Comparison of ENCODE assay signal across 23 cellular contexts in genomic region chr2:38739524-38739923, GRCh38. TPM values are rescaled to one million over a fixed set of nuclear protein-coding genes. Genes with fewer than 3 reads are reported as not detected.
DNase-seq lines count a peak whose midpoint lies in the region; ATAC-seq and TF ChIP-seq lines count a peak whose summit lies in the region.
"Had no signal": no experiment of that assay in that cellular context is flagged by ENCODE, and none has a peak within 500 bp of the region (broad histone marks: within the 10 kb centered on the region; RNA-seq: fewer than 3 reads in every experiment).

No MANE protein-coding gene starts in this region.

- H3K27ac Mint-ChIP-seq in MCF 10A (ENCODE audit: low read depth, unreplicated experiment) (peak overlapping the region; percentile 27), neural progenitor cell (no peak overlapping the region)
- peak overlapping the region; percentile 49 for H3K27ac Mint-ChIP-seq in activated naive CD8-positive, alpha-beta T cell treated with anti-CD3 and anti-CD28 coated beads, Interleukin-2, amount 50 U/mL, for 24 hours

- peaks cover 8% of the 10 kb centered on the region for H3K9me3 Mint-ChIP-seq in MCF 10A (ENCODE audit: unreplicated experiment)
- H3K9me3 Mint-ChIP-seq in activated naive CD8-positive, alpha-beta T cell treated with anti-CD3 and anti-CD28 coated beads, Interleukin-2, amount 50 U/mL, for 24 hours: no peaks in the 10 kb centered on the region
- H3K9me3 Mint-ChIP-seq in neural progenitor cell: peaks cover 10% of the 10 kb centered on the region
- H3K9me3 Mint-ChIP-seq: CD4-positive, CD25-positive, alpha-beta regulatory T cell; naive B cell had no signal

- H4K20me1 ChIP-seq in mammary epithelial cell (ENCODE audit: insufficient read depth, low read length): peaks cover 7% of the 10 kb centered on the region
- peaks cover 39% of the 10 kb centered on the region for H4K20me1 ChIP-seq in neural progenitor cell (ENCODE audit: low read depth)

- DNase-seq in MCF 10A (ENCODE audit: unreplicated experiment): no peak
- DNase-seq in mammary epithelial cell: no peak
- no peak for DNase-seq in SK-N-MC (ENCODE audit: low read depth, low spot score)
- no peak for DNase-seq in activated naive CD8-positive, alpha-beta T cell treated with anti-CD3 and anti-CD28 coated beads, Interleukin-2, amount 50 U/mL, for 24 hours
- DNase-seq in sigmoid colon: no peak
- no peak for DNase-seq in neural progenitor cell (ENCODE audit: low spot score)
- DNase-seq in hepatic stellate cell (ENCODE audit: low spot score): no peak
- DNase-seq: activated CD4-positive, CD25-positive, alpha-beta regulatory T cell; activated gamma-delta T cell treated with Interleukin-2 at 50 U/mL for 16 hours; anterior cingulate cortex; CD4-positive, CD25-positive, alpha-beta regulatory T cell; DMS53; H7; KG1; mesenchymal stem cell; naive B cell; NCI-H1694; NCI-H526 treated with DMSO at 0.1 percent for 48 hours; T-helper 9 cell; testis; uterus had no signal

- CTCF ChIA-PET in MCF 10A (lab: Yijun Ruan, JAX): interaction anchor here (0.6 to 2.1 kb wide), 9 partner anchors 9 to 365 kb away, joined by 3 to 10 read pairs (median 3); no protein-coding TSS in a partner anchor
- CTCF ChIA-PET in mammary epithelial cell (lab: Charles Lee; ENCODE audit: low non-redundant PET): no interaction called here

- BruUV-seq in MCF 10A (replicated peaks; lab: Mats Ljungman, UMichigan): no TSS peak
- no TSS peak for BruUV-seq in mammary epithelial cell (replicated peaks; lab: Mats Ljungman, UMichigan)

- H2AFZ ChIP-seq in mammary epithelial cell (ENCODE audit: low read depth, low read length) (no peak overlapping the region), neural progenitor cell (replicated peaks) (no peak overlapping the region)
- H2AFZ ChIP-seq: parathyroid adenoma had no signal

- H3K27ac ChIP-seq in mammary epithelial cell (ENCODE audit: insufficient read depth, low read depth, low read length) (no peak overlapping the region), SK-N-MC (0 out of 2 replicates have a peak overlapping the region, but pooled peaks have one; percentile 27), sigmoid colon (peak overlapping the region in 3 of 4 donors; percentile 81 to 85 (median 81)), neural progenitor cell (no peak overlapping the region)
- H3K27ac ChIP-seq: cardiac muscle cell, parathyroid adenoma, testis had no signal

- H3F3A ChIP-seq in neural progenitor cell (ENCODE audit: low read depth): peaks cover 62% of the 10 kb centered on the region

- dilution Hi-C loops in mammary epithelial cell (cut with HindIII; ENCODE audit: low sequenced_read_pairs): no loop called here

- H3K4me1 Mint-ChIP-seq in MCF 10A (ENCODE audit: insufficient read depth, unreplicated experiment): peaks cover 5% of the 10 kb centered on the region
- H3K4me1 Mint-ChIP-seq in activated naive CD8-positive, alpha-beta T cell treated with anti-CD3 and anti-CD28 coated beads, Interleukin-2, amount 50 U/mL, for 24 hours: peaks cover 21% of the 10 kb centered on the region
- peaks cover 20% of the 10 kb centered on the region for H3K4me1 Mint-ChIP-seq in neural progenitor cell

- H3K79me2 ChIP-seq in mammary epithelial cell (ENCODE audit: insufficient read depth, low read length) (peaks cover 38% of the 10 kb centered on the region), neural progenitor cell (ENCODE audit: low read depth) (peaks cover 53% of the 10 kb centered on the region)
- H3K79me2 ChIP-seq: parathyroid adenoma had no signal

- H3K4me1 ChIP-seq in mammary epithelial cell (ENCODE audit: insufficient read depth, low read length) (no peaks in the 10 kb centered on the region), sigmoid colon (peaks cover 0 to 70% (median 41%) of the 10 kb centered on the region in 4 donors), neural progenitor cell (no peaks in the 10 kb centered on the region)
- H3K4me1 ChIP-seq: parathyroid adenoma, uterus had no signal

- 94% methylated on average over 2 of the region's 2 CpGs for WGBS in mammary epithelial cell (ENCODE audit: low coverage, missing lambda C conversion rate)
- 97 to 98% methylated on average over 2 of the region's 2 CpGs for WGBS in sigmoid colon, 2 donors

- H3K36me3 ChIP-seq in mammary epithelial cell (ENCODE audit: insufficient read depth, low read length) (peaks cover 8% of the 10 kb centered on the region), SK-N-MC (ENCODE audit: insufficient read depth, low read length) (peaks cover 70% of the 10 kb centered on the region), sigmoid colon (peaks cover 5 to 20% (median 7%) of the 10 kb centered on the region in 4 donors), neural progenitor cell (peaks cover 22% of the 10 kb centered on the region)
- H3K36me3 ChIP-seq: uterus had no signal

- H3K4me2 ChIP-seq in mammary epithelial cell (ENCODE audit: insufficient read depth, low read depth, low read length): no peak overlapping the region
- H3K4me2 ChIP-seq in neural progenitor cell: no peak overlapping the region

- intact Hi-C loops in MCF 10A (cut with micrococcal nuclease) (no loop called here), mammary epithelial cell (cut with micrococcal nuclease) (no loop called here), sigmoid colon (cut with DNase I) (loop anchor here (5.0 kb wide), 1 partner anchor 137 kb away; the partner anchor contains the start of gene HNRNPLL)

- ATAC-seq in activated naive CD8-positive, alpha-beta T cell treated with anti-CD3 and anti-CD28 coated beads, Interleukin-2, amount 50 U/mL, for 24 hours: no peak

- no peak for TF ChIP-seq POLR2A in sigmoid colon (IDR thresholded peaks at IDR 0.05)

- H3K4me3 Mint-ChIP-seq in MCF 10A (ENCODE audit: unreplicated experiment) (no peak overlapping the region), neural progenitor cell (no peak overlapping the region)
- no peak overlapping the region for H3K4me3 Mint-ChIP-seq in activated naive CD8-positive, alpha-beta T cell treated with anti-CD3 and anti-CD28 coated beads, Interleukin-2, amount 50 U/mL, for 24 hours

- TF ChIP-seq CTCF in MCF 10A (IDR thresholded peaks at IDR 0.05; ENCODE audit: unreplicated experiment) (no peak), mammary epithelial cell (conservative IDR thresholded peaks at IDR 0.05 in 1 of 2, IDR thresholded peaks at IDR 0.05 in 1 of 2; ENCODE audit: extremely low read depth in 1 of 2, insufficient read depth in 1 of 2, low read depth in 1 of 2, low read length in 2 of 2) (no peak), sigmoid colon (IDR thresholded peaks at IDR 0.05) (no peak), neural progenitor cell (IDR thresholded peaks at IDR 0.05) (no peak)

- in situ Hi-C loops in mammary epithelial cell (cut with MboI; ENCODE audit: low sequenced_read_pairs in 2 of 2): loop anchor here in 1 of 2 donors (10.0 kb wide), 1 partner anchor 435 kb away; no protein-coding TSS in a partner anchor

- H3K4me3 ChIP-seq in mammary epithelial cell (replicated peaks in 1 of 3; ENCODE audit: insufficient read depth in 1 of 3, low read depth in 2 of 3, low read length in 3 of 3) (no peak overlapping the region), SK-N-MC (no peak overlapping the region), sigmoid colon (no peak overlapping the region), neural progenitor cell (no peak overlapping the region)
- H3K4me3 ChIP-seq: cardiac muscle cell, testis, uterus had no signal

- POLR2A ChIA-PET in MCF 10A (lab: Yijun Ruan, JAX): interaction anchor here (1.9 kb wide), 1 partner anchor 11 kb away, joined by 9 read pairs; the partner anchor contains the start of gene SRSF7

- H3K9ac ChIP-seq in mammary epithelial cell (ENCODE audit: insufficient read depth, low read length) (no peak overlapping the region), SK-N-MC (ENCODE audit: insufficient read length) (no peak overlapping the region), neural progenitor cell (no peak overlapping the region)
- H3K9ac ChIP-seq: parathyroid adenoma had no signal

- peaks cover 66% of the 10 kb centered on the region for H3K36me3 Mint-ChIP-seq in MCF 10A (ENCODE audit: insufficient read depth, unreplicated experiment)
- peaks cover 48% of the 10 kb centered on the region for H3K36me3 Mint-ChIP-seq in activated naive CD8-positive, alpha-beta T cell treated with anti-CD3 and anti-CD28 coated beads, Interleukin-2, amount 50 U/mL, for 24 hours (ENCODE audit: low read depth)
- peaks cover 48% of the 10 kb centered on the region for H3K36me3 Mint-ChIP-seq in neural progenitor cell

- H3K27me3 ChIP-seq in mammary epithelial cell (ENCODE audit: insufficient read depth, low read length): no peaks in the 10 kb centered on the region
- H3K27me3 ChIP-seq in sigmoid colon: no peaks in the 10 kb centered on the region
- no peaks in the 10 kb centered on the region for H3K27me3 ChIP-seq in neural progenitor cell
- H3K27me3 ChIP-seq: cardiac muscle cell, testis, uterus had no signal

- no peak for TF ChIP-seq EP300 in sigmoid colon (IDR thresholded peaks at IDR 0.05)

- H3K9me3 ChIP-seq in mammary epithelial cell (replicated peaks; ENCODE audit: insufficient read depth, low read length) (no peaks in the 10 kb centered on the region), SK-N-MC (ENCODE audit: low read depth, low read length) (0 out of 2 replicates have a peak, but pooled peaks cover 4% of the 10 kb centered on the region), sigmoid colon (no peaks in the 10 kb centered on the region), neural progenitor cell (ENCODE audit: low read depth) (no peaks in the 10 kb centered on the region)
- H3K9me3 ChIP-seq: testis, uterus had no signal

- H3K27me3 Mint-ChIP-seq in MCF 10A (ENCODE audit: insufficient read depth, unreplicated experiment) (no peaks in the 10 kb centered on the region), neural progenitor cell (ENCODE audit: insufficient read depth, low read depth) (peaks cover 4% of the 10 kb centered on the region)
- no peaks in the 10 kb centered on the region for H3K27me3 Mint-ChIP-seq in activated naive CD8-positive, alpha-beta T cell treated with anti-CD3 and anti-CD28 coated beads, Interleukin-2, amount 50 U/mL, for 24 hours
- H3K27me3 Mint-ChIP-seq: CD4-positive, CD25-positive, alpha-beta regulatory T cell; naive B cell had no signal

RNA-seq across cellular contexts. Expression of gene SRSF7, which starts 11.6 kb away (rescaled TPM):
- 196 and 275 TPM in 2 replicates for total RNA-seq in MCF 10A (2022)
- total RNA-seq in mammary epithelial cell: 100 to 1,000 TPM in 1 of 2 donors, 10 to 100 TPM in 1; 72.7 to 183 TPM
- polyA plus RNA-seq in mammary epithelial cell: 225 TPM
- 168 TPM for polyA minus RNA-seq in mammary epithelial cell
- 100 to 1,000 TPM in 2 of 4 donors, 10 to 100 TPM in 2; 73.1 to 140 (median 97.0) TPM for total RNA-seq in sigmoid colon
- 100 to 1,000 TPM in 1 of 3 donors, 10 to 100 TPM in 2; 55.9 to 146 (median 78.6) TPM for polyA plus RNA-seq in sigmoid colon
- 275 and 307 TPM in 2 replicates for total RNA-seq in neural progenitor cell (ENCODE audit: low replicate concordance)

RNA-seq across cellular contexts. Expression of gene GEMIN6, which starts 38.5 kb away (rescaled TPM):
- 14.8 and 18.5 TPM in 2 replicates for total RNA-seq in MCF 10A (2022)
- 10 to 100 TPM in 1 of 2 donors, 1 to 10 TPM in 1; 5.8 to 15.1 TPM for total RNA-seq in mammary epithelial cell
- 11.0 TPM for polyA plus RNA-seq in mammary epithelial cell
- polyA minus RNA-seq in mammary epithelial cell: 3.0 TPM
- 10 to 100 TPM in 2 of 4 donors, 1 to 10 TPM in 2; 5.4 to 11.1 (median 8.1) TPM for total RNA-seq in sigmoid colon
- 10 to 100 TPM in 1 of 3 donors, 1 to 10 TPM in 2; 5.5 to 10.2 (median 6.6) TPM for polyA plus RNA-seq in sigmoid colon
- 14.0 and 21.4 TPM in 2 replicates for total RNA-seq in neural progenitor cell (ENCODE audit: low replicate concordance)

Comparison
In these comparisons a context has a peak if more than half of its experiments do, and no peak if none do; other contexts are left out.
1. H3K27ac ChIP-seq: peak in SK-N-MC (single experiment) and sigmoid colon (3 of 4); none in mammary epithelial cell (single experiment) and neural progenitor cell (single experiment).